Comparison of ENCODE assay signal across 11 cellular contexts in the genomic region with DNA sequence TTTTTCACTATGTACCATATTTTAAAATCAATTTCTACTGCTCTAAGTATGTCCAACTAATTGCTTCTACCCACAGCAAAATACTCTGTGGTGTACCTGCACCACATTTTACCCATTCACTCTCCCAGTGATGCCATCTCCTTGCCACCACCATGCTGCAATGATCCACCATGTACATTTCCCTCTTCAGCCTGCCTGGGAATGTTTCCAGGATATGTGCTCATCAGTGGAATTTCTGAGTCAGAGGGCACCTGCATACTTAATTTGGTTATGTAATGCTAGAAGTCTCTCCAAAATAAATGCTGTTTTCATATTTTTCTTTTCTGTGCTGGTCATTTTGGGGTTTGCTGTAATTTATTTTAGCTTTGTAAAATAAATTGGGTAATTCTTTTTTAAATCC. TPM values are rescaled to one million over a fixed set of nuclear protein-coding genes. Genes with fewer than 3 reads are reported as not detected.
DNase-seq lines count a peak whose midpoint lies in the region; TF ChIP-seq lines count a peak whose summit lies in the region.
"Had no signal": no experiment of that assay in that cellular context is flagged by ENCODE, and none has a peak within 500 bp of the region (broad histone marks: within the 10 kb centered on the region; RNA-seq: fewer than 3 reads in every experiment).

No MANE protein-coding gene starts in this region.

- H3K4me1 ChIP-seq in mesendoderm (ENCODE audit: control insufficient read depth, low read depth, low read length): no peaks in the 10 kb centered on the region

- no peak overlapping the region for H3K4me3 ChIP-seq in choroid plexus epithelial cell (ENCODE audit: low read depth, low read length)
- H3K4me3 ChIP-seq in mesendoderm (ENCODE audit: low read length): no peak overlapping the region
- H3K4me3 ChIP-seq: SJSA1 had no signal

- POLR2A ChIA-PET in activated CD4-positive, alpha-beta memory T cell treated with anti-CD3 and anti-CD28 coated beads for 36 hours (lab: Charles Lee): no interaction called here

- H2BK15ac ChIP-seq in mesendoderm (replicated peaks; ENCODE audit: low read depth): no peak overlapping the region

- DNase-seq in Daoy (ENCODE audit: low read depth): peak; percentile 88
- peak; percentile 35 for DNase-seq in NCI-H2196 treated with DMSO at 0.1 percent for 48 hours (lab: John Stamatoyannopoulos, UW; ENCODE audit: unreplicated experiment)
- peak; percentile 88 for DNase-seq in choroid plexus epithelial cell (ENCODE audit: low read depth)
- DNase-seq in mesendoderm: peak; percentile 68
- no peak for DNase-seq in cerebellar cortex (ENCODE audit: low spot score)
- no peak for DNase-seq in SKM-1 (lab: John Stamatoyannopoulos, UW; ENCODE audit: unreplicated experiment)
- DNase-seq in progenitor cell of endocrine pancreas (ENCODE audit: low spot score, unreplicated experiment): no peak
- DNase-seq in activated CD4-positive, alpha-beta memory T cell treated with anti-CD3 and anti-CD28 coated beads for 36 hours: no peak
- DNase-seq: central memory CD4-positive, alpha-beta T cell; NCI-H187 treated with DMSO at 0.1 percent for 48 hours had no signal

- H3K9me3 Mint-ChIP-seq in progenitor cell of endocrine pancreas (ENCODE audit: low read depth): peaks cover 3% of the 10 kb centered on the region
- peaks cover 4% of the 10 kb centered on the region for H3K9me3 Mint-ChIP-seq in activated CD4-positive, alpha-beta memory T cell treated with anti-CD3 and anti-CD28 coated beads for 36 hours

- peaks cover 15% of the 10 kb centered on the region for H3K27me3 Mint-ChIP-seq in progenitor cell of endocrine pancreas
- H3K27me3 Mint-ChIP-seq in activated CD4-positive, alpha-beta memory T cell treated with anti-CD3 and anti-CD28 coated beads for 36 hours: peaks cover 2% of the 10 kb centered on the region

- H4K5ac ChIP-seq in mesendoderm (ENCODE audit: low read length): no peak overlapping the region

- no peak overlapping the region for H3K4ac ChIP-seq in mesendoderm (ENCODE audit: low read depth, low read length)

- no peak overlapping the region for H3K27ac ChIP-seq in mesendoderm (ENCODE audit: low read depth, low read length)
- H3K27ac ChIP-seq: SJSA1 had no signal

- H3K79me1 ChIP-seq in mesendoderm (ENCODE audit: low read length): no peaks in the 10 kb centered on the region

- CTCF ChIA-PET in activated CD4-positive, alpha-beta memory T cell treated with anti-CD3 and anti-CD28 coated beads for 36 hours (lab: Charles Lee): no interaction called here

- no peak overlapping the region for H2AK5ac ChIP-seq in mesendoderm (ENCODE audit: low read length)

- no peak overlapping the region for H2BK120ac ChIP-seq in mesendoderm (ENCODE audit: low read depth, low read length)

- H3K9ac ChIP-seq in mesendoderm (ENCODE audit: low read length): no peak overlapping the region

- no peaks in the 10 kb centered on the region for H3K79me2 ChIP-seq in mesendoderm (ENCODE audit: control insufficient read depth, insufficient read depth, low read length)

- no peak overlapping the region for H3K4me2 ChIP-seq in mesendoderm (ENCODE audit: low read length)

- H3K4me3 Mint-ChIP-seq in progenitor cell of endocrine pancreas (ENCODE audit: low read depth): no peak overlapping the region
- H3K4me3 Mint-ChIP-seq in activated CD4-positive, alpha-beta memory T cell treated with anti-CD3 and anti-CD28 coated beads for 36 hours: no peak overlapping the region

- no peak overlapping the region for H3K56ac ChIP-seq in mesendoderm (ENCODE audit: low read length)

- no peaks in the 10 kb centered on the region for H3K36me3 ChIP-seq in mesendoderm (ENCODE audit: control insufficient read depth, insufficient read depth, low read length)
- H3K36me3 ChIP-seq: SJSA1 had no signal

- H3K27ac Mint-ChIP-seq in progenitor cell of endocrine pancreas: no peak overlapping the region
- no peak overlapping the region for H3K27ac Mint-ChIP-seq in activated CD4-positive, alpha-beta memory T cell treated with anti-CD3 and anti-CD28 coated beads for 36 hours

- H2BK5ac ChIP-seq in mesendoderm (ENCODE audit: low read length): no peak overlapping the region

- H3K27me3 ChIP-seq in mesendoderm (ENCODE audit: insufficient read depth, low read length, poor library complexity): no peaks in the 10 kb centered on the region
- H3K27me3 ChIP-seq: SJSA1 had no signal

- H4K8ac ChIP-seq in mesendoderm (ENCODE audit: low read depth, low read length): no peak overlapping the region

- intact Hi-C loops in activated CD4-positive, alpha-beta memory T cell treated with anti-CD3 and anti-CD28 coated beads for 36 hours (cut with micrococcal nuclease): loop anchor here (10.0 kb wide), 1 partner anchor 235 kb away; no protein-coding TSS in a partner anchor

- H3K36me3 Mint-ChIP-seq in progenitor cell of endocrine pancreas (ENCODE audit: insufficient read depth): no peaks in the 10 kb centered on the region
- no peaks in the 10 kb centered on the region for H3K36me3 Mint-ChIP-seq in activated CD4-positive, alpha-beta memory T cell treated with anti-CD3 and anti-CD28 coated beads for 36 hours

- H3K23ac ChIP-seq in mesendoderm (ENCODE audit: low read length): no peak overlapping the region

- H3K4me1 Mint-ChIP-seq in progenitor cell of endocrine pancreas (ENCODE audit: low read depth): no peaks in the 10 kb centered on the region
- peaks cover 6% of the 10 kb centered on the region for H3K4me1 Mint-ChIP-seq in activated CD4-positive, alpha-beta memory T cell treated with anti-CD3 and anti-CD28 coated beads for 36 hours (ENCODE audit: low read depth)

- TF ChIP-seq CTCF in choroid plexus epithelial cell (conservative IDR thresholded peaks at IDR 0.05; ENCODE audit: low read depth, low read length) (no peak), progenitor cell of endocrine pancreas (IDR thresholded peaks at IDR 0.05; ENCODE audit: unreplicated experiment) (no peak)

- no peak overlapping the region for H3K18ac ChIP-seq in mesendoderm (ENCODE audit: low read length)

RNA-seq across cellular contexts. Expression of gene OCIAD2, which starts 33.2 kb away (rescaled TPM):
- total RNA-seq in Daoy (2014; rRNA removed; shearing (Covaris generic)): 83.1 and 106 TPM in 2 replicates
- polyA plus RNA-seq in mesendoderm (2013, experiment 1 of 2): 162 TPM
- 167 TPM for polyA plus RNA-seq in mesendoderm (2013, experiment 2 of 2)
- 84.3 and 108 TPM in 2 replicates for total RNA-seq in progenitor cell of endocrine pancreas
- 10 to 100 TPM; 54.2 to 71.6 TPM for total RNA-seq in activated CD4-positive, alpha-beta memory T cell treated with anti-CD3 and anti-CD28 coated beads for 36 hours

RNA-seq across cellular contexts. Expression of gene CWH43, which starts 46.3 kb away (rescaled TPM):
- total RNA-seq in Daoy (2014; rRNA removed; shearing (Covaris generic)): not detected in 2 replicates
- polyA plus RNA-seq in mesendoderm (2013, experiment 1 of 2): not detected
- not detected for polyA plus RNA-seq in mesendoderm (2013, experiment 2 of 2)
- not detected in 2 replicates for total RNA-seq in progenitor cell of endocrine pancreas
- not detected for total RNA-seq in activated CD4-positive, alpha-beta memory T cell treated with anti-CD3 and anti-CD28 coated beads for 36 hours
- total RNA-seq: SJSA1 had no signal

Comparison
In these comparisons a context has a peak if more than half of its experiments do, and no peak if none do; other contexts are left out.
1. DNase-seq: peak in Daoy (single experiment), NCI-H2196 treated with DMSO at 0.1 percent for 48 hours (single experiment), choroid plexus epithelial cell (single experiment) and mesendoderm (single experiment); none in cerebellar cortex (single experiment), SKM-1 (single experiment), progenitor cell of endocrine pancreas (single experiment) and activated CD4-positive, alpha-beta memory T cell treated with anti-CD3 and anti-CD28 coated beads for 36 hours (single experiment).